ENCODE assay signal across 19 cellular contexts in the genomic region with DNA sequence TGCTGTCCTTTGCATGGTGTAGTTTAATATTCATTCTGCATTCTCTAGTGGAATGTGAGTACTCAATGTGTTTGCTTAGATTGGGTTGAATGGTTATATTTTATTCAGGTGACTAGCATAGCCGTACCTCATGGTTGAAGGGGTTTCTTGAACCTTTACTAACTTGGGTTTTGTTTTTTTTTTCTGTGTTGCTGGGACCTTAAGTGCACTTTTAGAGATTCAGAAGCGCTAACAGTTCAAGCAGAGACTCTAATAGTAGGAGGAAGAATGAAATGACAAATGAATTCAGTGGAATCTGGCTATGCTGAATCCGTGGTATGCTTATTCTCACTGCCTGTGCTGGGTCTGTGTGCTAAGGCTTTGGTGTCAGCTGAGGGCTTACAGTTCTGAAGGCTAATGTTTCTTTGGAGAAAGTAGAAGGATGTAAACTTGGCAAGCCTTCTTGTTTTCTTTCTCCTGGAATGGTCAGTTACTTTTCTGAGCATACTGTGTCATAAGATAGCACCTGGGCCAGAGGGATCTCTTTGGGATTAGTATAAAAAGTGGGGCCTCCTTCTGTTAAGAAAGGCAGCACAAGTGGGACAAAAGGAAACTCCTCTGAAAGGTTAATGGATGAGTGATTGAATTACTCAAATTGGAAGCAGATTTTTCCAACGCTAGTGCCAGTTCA. TPM values are rescaled to one million over a fixed set of nuclear protein-coding genes. Genes with fewer than 3 reads are reported as not detected.
A peak's percentile ranks its signal among the peaks of the same experiment; 100 is the strongest.
DNase-seq lines count a peak whose midpoint lies in the region; ATAC-seq and TF ChIP-seq lines count a peak whose summit lies in the region.
"Had no signal": no experiment of that assay in that cellular context is flagged by ENCODE, and none has a peak within 500 bp of the region (broad histone marks: within the 10 kb centered on the region; RNA-seq: fewer than 3 reads in every experiment).

No MANE protein-coding gene starts in this region.

- in situ Hi-C loops in astrocyte of the spinal cord (cut with HindIII; ENCODE audit: low sequenced_read_pairs): no loop called here

- H3K27me3 Mint-ChIP-seq in Caco-2 (ENCODE audit: insufficient read depth, unreplicated experiment): peaks cover 12% of the 10 kb centered on the region

- H3K9me3 ChIP-seq in right lobe of liver (no peaks in the 10 kb centered on the region), Caco-2 (no peaks in the 10 kb centered on the region)
- H3K9me3 ChIP-seq: MG63 had no signal

- H3K27ac ChIP-seq in right lobe of liver: no peak overlapping the region
- H3K27ac ChIP-seq: VCaP had no signal

- no peak for TF ChIP-seq POLR2A in right lobe of liver (IDR thresholded peaks at IDR 0.05)

- 72% methylated on average over 4 of the region's 4 CpGs for WGBS in right lobe of liver (ENCODE audit: insufficient coverage, low coverage, low lambda C conversion rate, missing lambda C conversion rate)

- H3K9me3 Mint-ChIP-seq in Caco-2 (ENCODE audit: unreplicated experiment): no peaks in the 10 kb centered on the region

- peak; percentile 29 for DNase-seq in AG20443 (ENCODE audit: low spot score)
- peak; percentile 37 for DNase-seq in astrocyte of the spinal cord (ENCODE audit: low read depth, low spot score)
- peak; percentile 57 for DNase-seq in iris pigment epithelial cell (ENCODE audit: low read depth)
- DNase-seq in renal cortical epithelial cell (ENCODE audit: low read depth): peak; percentile 83
- DNase-seq in right lobe of liver: no peak
- DNase-seq in Caco-2: no peak
- no peak for DNase-seq in NK-92 treated with Interleukin-12 subunit alpha and Interleukin-12 subunit beta, amount 100 ng/mL, for 24 hours (lab: John Stamatoyannopoulos, UW)
- DNase-seq: DMS 273 treated with DMSO at 0.1 percent for 48 hours; effector memory CD4-positive, alpha-beta T cell; head of caudate nucleus; MG63; NCI-H2081; NCI-H526; stimulated activated CD4-positive, alpha-beta T cell treated with anti-CD3 and anti-CD28 coated beads, Interleukin-2, amount 100 ng/mL, for 24 hours; SW 1271 had no signal

- H3K27me3 ChIP-seq in right lobe of liver: no peaks in the 10 kb centered on the region
- no peaks in the 10 kb centered on the region for H3K27me3 ChIP-seq in Caco-2 (replicated peaks; ENCODE audit: control insufficient read depth, insufficient read depth, low read length)
- H3K27me3 ChIP-seq: MG63 had no signal

- TF ChIP-seq CTCF in astrocyte of the spinal cord (IDR thresholded peaks at IDR 0.05; ENCODE audit: low read depth, low read length) (no peak), right lobe of liver (IDR thresholded peaks at IDR 0.05) (no peak), Caco-2 (IDR thresholded peaks at IDR 0.05; ENCODE audit: insufficient read depth in 1 of 2, low read depth in 1 of 2, low read length in 1 of 2, severe bottlenecking in 1 of 2, unreplicated experiment in 1 of 2) (no peak)

- POLR2A ChIA-PET in Caco-2 (lab: Charles Lee): no interaction called here

- no peak overlapping the region for H3K27ac Mint-ChIP-seq in Caco-2 (ENCODE audit: unreplicated experiment)

- intact Hi-C loops in right lobe of liver (cut with DNase I): no loop called here
- intact Hi-C loops in Caco-2 (cut with micrococcal nuclease; ENCODE audit: unreplicated experiment): no loop called here

- no peak overlapping the region for H3K4me3 Mint-ChIP-seq in Caco-2 (ENCODE audit: unreplicated experiment)
- H3K4me3 Mint-ChIP-seq: brain had no signal

- H3K4me1 ChIP-seq in right lobe of liver (no peaks in the 10 kb centered on the region), Caco-2 (no peaks in the 10 kb centered on the region)

- H3K4me1 Mint-ChIP-seq in Caco-2 (ENCODE audit: low read depth, unreplicated experiment): no peaks in the 10 kb centered on the region

- CTCF ChIA-PET in Caco-2 (lab: Charles Lee): no interaction called here

- BruUV-seq in Caco-2 (replicated peaks; lab: Mats Ljungman, UMichigan): no TSS peak

- H3K36me3 ChIP-seq in right lobe of liver (no peaks in the 10 kb centered on the region), Caco-2 (ENCODE audit: control insufficient read depth, insufficient read depth, low read length) (no peaks in the 10 kb centered on the region)
- H3K36me3 ChIP-seq: MG63 had no signal

- H3K36me3 Mint-ChIP-seq in Caco-2 (ENCODE audit: insufficient read depth, unreplicated experiment): no peaks in the 10 kb centered on the region
- H3K36me3 Mint-ChIP-seq: brain had no signal

- H3K4me3 ChIP-seq in astrocyte of the spinal cord (ENCODE audit: low read depth, low read length) (no peak overlapping the region), right lobe of liver (no peak overlapping the region), Caco-2 (ENCODE audit: low read depth, low read length) (no peak overlapping the region)
- H3K4me3 ChIP-seq: MG63 had no signal

- no peak for ATAC-seq in right lobe of liver
- no peak for ATAC-seq in GM21576 (IDR thresholded peaks at IDR 0.05; ENCODE audit: unreplicated experiment)
- ATAC-seq: Panc1 had no signal

RNA-seq across cellular contexts. Expression of a gene that starts 28.7 kb away (rescaled TPM):
- total RNA-seq in renal cortical epithelial cell (191 and 251 TPM in 2 replicates), right lobe of liver (10 to 100 TPM in 3 of 6 experiments, 1 to 10 TPM in 3; 7.6 to 19.1 (median 10.2) TPM), Caco-2 (2022) (0.39 TPM in 2 replicates)

Comparison
In these comparisons a context has a peak if more than half of its experiments do, and no peak if none do; other contexts are left out.
1. DNase-seq: peak in AG20443 (single experiment), astrocyte of the spinal cord (single experiment), iris pigment epithelial cell (single experiment) and renal cortical epithelial cell (single experiment); none in right lobe of liver (0 of 3), Caco-2 (0 of 2) and NK-92 treated with Interleukin-12 subunit alpha and Interleukin-12 subunit beta, amount 100 ng/mL, for 24 hours (single experiment).